Comparison of ENCODE assay signal across 1 cellular context in the genomic region with DNA sequence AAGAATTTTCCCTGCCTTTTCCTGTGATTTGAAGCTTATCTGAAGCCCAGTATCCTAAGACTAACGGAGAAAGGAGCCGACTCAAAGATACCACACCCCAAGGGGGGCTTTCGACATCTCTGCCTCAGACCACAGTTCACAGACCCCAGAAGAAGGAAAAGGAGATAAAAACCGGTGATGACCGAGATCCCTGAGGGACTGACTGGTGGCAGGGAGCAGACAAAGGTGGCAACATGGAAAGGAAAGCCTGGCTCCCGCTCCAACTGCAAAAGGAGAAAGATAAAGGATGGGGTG.
TF ChIP-seq lines count a peak whose summit lies in the region.

No MANE protein-coding gene starts in this region.

TF ChIP-seq in A549, 52 proteins besides CTCF, POLR2A, EP300 and RAD21 (continued from another document):
- TF ChIP-seq ZNF302 (CRISPR knock-in tag; IDR thresholded peaks at IDR 0.05) (no peak), HDAC2 (IDR thresholded peaks at IDR 0.05) (no peak), ZC3H11A (IDR thresholded peaks at IDR 0.05) (no peak), PHF8 (IDR thresholded peaks at IDR 0.05; ENCODE audit: borderline replicate concordance, low read depth) (no peak), NPAS2 (CRISPR knock-in tag; IDR thresholded peaks at IDR 0.05; ENCODE audit: borderline replicate concordance) (no peak), CHD2 (IDR thresholded peaks at IDR 0.05; ENCODE audit: low read length, partially characterized antibody) (no peak), PBX3 (IDR thresholded peaks at IDR 0.05) (no peak), MAZ (IDR thresholded peaks at IDR 0.05; ENCODE audit: borderline replicate concordance, low read depth, low read length) (no peak)
